In genomic region chrX:72243472-72243871, GRCh38 we compare ENCODE assay signal across 1 cellular context.
TF ChIP-seq lines count a peak whose summit lies in the region.

No MANE protein-coding gene starts in this region.

TF ChIP-seq in K562, 482 proteins besides CTCF, POLR2A, EP300 and RAD21 (continued from another document):
- no peak for TF ChIP-seq ZBTB33 (CRISPR knock-in tag; IDR thresholded peaks at IDR 0.05)
- TF ChIP-seq ZNF253 (CRISPR knock-in tag; conservative IDR thresholded peaks at IDR 0.05), result no peak
- no peak for TF ChIP-seq SNIP1 (IDR thresholded peaks at IDR 0.05; ENCODE audit: low read depth)
